Comparison of ENCODE assay signal across 8 cellular contexts in genomic region chr22:41833369-41834004, GRCh38. TPM values are rescaled to one million over a fixed set of nuclear protein-coding genes. Genes with fewer than 3 reads are reported as not detected.
DNase-seq lines count a peak whose midpoint lies in the region; ATAC-seq, FAIRE-seq and TF ChIP-seq lines count a peak whose summit lies in the region.

No MANE protein-coding gene starts in this region.

- ATAC-seq in GM18858 (IDR thresholded peaks at IDR 0.05; ENCODE audit: unreplicated experiment), result peak; percentile 11
- peak; percentile 19 for ATAC-seq in HG03354 (IDR thresholded peaks at IDR 0.05; ENCODE audit: poor library complexity, severe bottlenecking, unreplicated experiment)
- ATAC-seq in activated CD4-positive, CD25-positive, alpha-beta regulatory T cell treated with anti-CD3 and anti-CD28 coated beads, Interleukin-2, amount 50 U/mL, for 24 hours, result peak; percentile 9 to 12
- peak; percentile 13 for ATAC-seq in HepG2

- H3K9me3 ChIP-seq in HepG2 (ENCODE audit: low read length), result no peaks in the 10 kb centered on the region

- H3K27me3 ChIP-seq in HepG2 (ENCODE audit: control insufficient read depth in 1 of 2, insufficient read depth in 2 of 2, low read length in 2 of 2), result no peaks in the 10 kb centered on the region; a peak in 1 of 5 replicates

- H4K20me1 ChIP-seq in HepG2 (ENCODE audit: insufficient read depth, low read length), result peaks cover 4% of the 10 kb centered on the region; the same call in 1 of the 2 replicates

- no peak for TF ChIP-seq CTCF in HepG2 (CRISPR knock-in tag; IDR thresholded peaks at IDR 0.05)

- POLR2A ChIA-PET in HepG2 (lab: Yijun Ruan, JAX), result interaction anchor here (0.6 to 4.0 kb wide), 16 partner anchors 9 to 365 kb away, joined by 3 to 45 read pairs (median 4); partner anchors contain the start of genes ACO2, CCDC134, CENPM and NDUFA6

- H3K36me3 ChIP-seq in HepG2 (replicated peaks in 1 of 2; ENCODE audit: control insufficient read depth in 1 of 2, insufficient read depth in 2 of 2, low read length in 2 of 2), result peaks cover 5 to 20% of the 10 kb centered on the region in 2 experiments

- peak overlapping the region; percentile 99 for H3K9ac ChIP-seq in HepG2 (ENCODE audit: insufficient read depth, low read depth, low read length)

- peak; percentile 28 for DNase-seq in ACHN
- DNase-seq in HepG2 (ENCODE audit: low spot score), result no peak
- DNase-seq in stimulated activated CD4-positive, alpha-beta T cell treated with anti-CD3 and anti-CD28 coated beads, Interleukin-4, amount 100 ng/mL, for 48 hours (ENCODE audit: low read depth in 2 of 2), result peak; percentile 25 to 31
- no peak for DNase-seq in SHP77 (lab: John Stamatoyannopoulos, UW)

- no TSS peak for BruUV-seq in HepG2 (replicated peaks; lab: Mats Ljungman, UMichigan)

- TF ChIP-seq EP300 in HepG2 (IDR thresholded peaks at IDR 0.05; ENCODE audit: low read depth in 2 of 2, low read length in 2 of 2), result no peak
- no peak for TF ChIP-seq EP300 in HepG2 (CRISPR knock-in tag; IDR thresholded peaks at IDR 0.05; ENCODE audit: borderline replicate concordance)

- CTCF ChIA-PET in HepG2 (lab: Yijun Ruan, JAX; ENCODE audit: low intra/inter-chr PET ratio, low total read pairs), result no interaction called here

- no peak for FAIRE-seq in HepG2 (lab: Jason Lieb, UNC)

- H3K4me3 ChIP-seq in HepG2 (replicated peaks in 1 of 3; ENCODE audit: insufficient read depth in 1 of 3, low read depth in 2 of 3, low read length in 3 of 3), result peak overlapping the region; percentile 79 to 96 (median 80)

- no peak overlapping the region for H2AFZ ChIP-seq in HepG2 (ENCODE audit: low read length)

- 0% methylated on average over 15 of the region's 86 CpGs for WGBS in HepG2 (ENCODE audit: low lambda C conversion rate)

- peak overlapping the region; percentile 92 for H3K4me2 ChIP-seq in HepG2 (ENCODE audit: low read depth, low read length)

- no peak for TF ChIP-seq RAD21 in HepG2 (CRISPR knock-in tag; IDR thresholded peaks at IDR 0.05)

- H3K4me1 ChIP-seq in HepG2 (ENCODE audit: insufficient read depth, low read length), result peaks cover 57% of the 10 kb centered on the region

- intact Hi-C loops in HepG2 (cut with micrococcal nuclease; ENCODE audit: unreplicated experiment), result no loop called here

- peaks cover 52% of the 10 kb centered on the region for H3K79me2 ChIP-seq in HepG2 (ENCODE audit: insufficient read depth, low read length)

- in situ Hi-C loops in ACHN (cut with HindIII; ENCODE audit: low pct_ligation_motif_present, low pct_unique_long_range_greater_than_20kb, low sequenced_read_pairs), result no loop called here
- in situ Hi-C loops in HepG2 (cut with HindIII; ENCODE audit: extremely low pct_ligation_motif_present, low pct_unique_long_range_greater_than_20kb), result no loop called here

- 0 out of 4 replicates have a peak, but pooled peaks of 1 of the 2 experiments have one; percentile 25 for TF ChIP-seq POLR2A in HepG2 (IDR thresholded peaks at IDR 0.05; ENCODE audit: insufficient read depth in 1 of 2, low read depth in 2 of 2, low read length in 2 of 2)

- peak overlapping the region; percentile 99 for H3K27ac ChIP-seq in cingulate gyrus (ENCODE audit: low read depth, low read length)
- H3K27ac ChIP-seq in HepG2 (ENCODE audit: extremely low read length, insufficient read depth, low read length), result peak overlapping the region; percentile 96

TF ChIP-seq in HepG2, 621 proteins besides CTCF, POLR2A, EP300 and RAD21 (continues in another document):
- TF ChIP-seq ZNF75D (CRISPR knock-in tag; IDR thresholded peaks at IDR 0.05; ENCODE audit: borderline replicate concordance) (0 out of 2 replicates have a peak, but pooled peaks have one; percentile 24), ZNF563 (CRISPR knock-in tag; IDR thresholded peaks at IDR 0.05) (peak; percentile 89), MEF2D (CRISPR knock-in tag; IDR thresholded peaks at IDR 0.05) (no peak), SALL1 (CRISPR knock-in tag; IDR thresholded peaks at IDR 0.05) (peak; percentile 19), ZNF468 (CRISPR knock-in tag; IDR thresholded peaks at IDR 0.05) (peak; percentile 87; the same call in 1 of the 2 replicates), ZBTB42 (CRISPR knock-in tag; IDR thresholded peaks at IDR 0.05) (0 out of 2 replicates have a peak, but pooled peaks have one; percentile 56), MXD1 (CRISPR knock-in tag; IDR thresholded peaks at IDR 0.05) (peak; percentile 55), PRMT3 (CRISPR knock-in tag; IDR thresholded peaks at IDR 0.05; ENCODE audit: borderline replicate concordance, low read depth) (0 out of 2 replicates have a peak, but pooled peaks have one; percentile 45), HMGXB4 (CRISPR knock-in tag; IDR thresholded peaks at IDR 0.05; ENCODE audit: borderline replicate concordance in 1 of 2, low read depth in 1 of 2) (peak; percentile 14 to 36; a peak in 1 of 4 replicates)

RNA-seq across cellular contexts. Expression of gene SREBF2, which starts 0.6 kb away (rescaled TPM):
- 30.2 and 53.8 TPM in 2 replicates for total RNA-seq in HepG2 (2016; rRNA removed; fragmentation: Illumina TruSeq; extraction: Trizol)
- 14.0 and 16.6 TPM in 2 replicates for total RNA-seq in HepG2 (2016; cell fraction: cytosol; rRNA removed; fragmentation: Illumina TruSeq; extraction: Trizol; ENCODE audit: low read depth)
- 28.0 and 53.2 TPM in 2 replicates for total RNA-seq in HepG2 (2016; cell fraction: insoluble cytoplasmic fraction; rRNA removed; fragmentation: Illumina TruSeq; extraction: Trizol)
- 33.3 and 36.0 TPM in 2 replicates for total RNA-seq in HepG2 (2016; cell fraction: membrane; rRNA removed; fragmentation: Illumina TruSeq; extraction: Trizol)
- total RNA-seq in HepG2 (2016; cell fraction: nucleus; rRNA removed; fragmentation: Illumina TruSeq; extraction: Trizol), result 57.4 and 66.5 TPM in 2 replicates
- 72.6 and 108 TPM in 2 replicates for polyA plus RNA-seq in HepG2 (2011; rRNA removed)
- polyA plus RNA-seq in HepG2 (2011; cell fraction: cytosol; rRNA removed), result 70.5 and 75.9 TPM in 2 replicates
- 163 and 208 TPM in 2 replicates for polyA plus RNA-seq in HepG2 (2011; cell fraction: nucleus; rRNA removed)
- polyA plus RNA-seq in HepG2 (2012), result 109 and 143 TPM in 2 replicates
- polyA plus RNA-seq in HepG2 (2016; cell fraction: cytosol; fragmentation: Illumina TruSeq; extraction: Trizol; ENCODE audit: low read depth), result 6.9 and 7.8 TPM in 2 replicates
- polyA plus RNA-seq in HepG2 (2016; cell fraction: insoluble cytoplasmic fraction; fragmentation: Illumina TruSeq; extraction: Trizol; ENCODE audit: low read depth), result 26.3 and 34.3 TPM in 2 replicates
- polyA plus RNA-seq in HepG2 (2016; cell fraction: membrane; fragmentation: Illumina TruSeq; extraction: Trizol; ENCODE audit: low read depth), result 19.9 and 23.8 TPM in 2 replicates
- 92.3 and 92.9 TPM in 2 replicates for polyA plus RNA-seq in HepG2 (2016; cell fraction: nucleus; fragmentation: Illumina TruSeq; extraction: Trizol; ENCODE audit: insufficient read depth, low read depth)
- 105 and 167 TPM in 2 replicates for polyA minus RNA-seq in HepG2 (2011; rRNA and poly(A)+ RNA removed; ENCODE audit: low replicate concordance)
- polyA minus RNA-seq in HepG2 (2011; cell fraction: cytosol; rRNA and poly(A)+ RNA removed), result 56.3 and 97.6 TPM in 2 replicates
- polyA minus RNA-seq in HepG2 (2011; cell fraction: nucleus; rRNA and poly(A)+ RNA removed), result 62.8 and 87.4 TPM in 2 replicates

RNA-seq across cellular contexts. Expression of gene CCDC134, which starts 33.0 kb away (rescaled TPM):
- total RNA-seq in HepG2 (2016; rRNA removed; fragmentation: Illumina TruSeq; extraction: Trizol), result 11.3 and 17.4 TPM in 2 replicates
- total RNA-seq in HepG2 (2016; cell fraction: cytosol; rRNA removed; fragmentation: Illumina TruSeq; extraction: Trizol; ENCODE audit: low read depth), result 40.7 and 41.5 TPM in 2 replicates
- total RNA-seq in HepG2 (2016; cell fraction: insoluble cytoplasmic fraction; rRNA removed; fragmentation: Illumina TruSeq; extraction: Trizol), result 11.5 and 17.3 TPM in 2 replicates
- 12.5 and 13.5 TPM in 2 replicates for total RNA-seq in HepG2 (2016; cell fraction: membrane; rRNA removed; fragmentation: Illumina TruSeq; extraction: Trizol)
- 21.6 and 24.7 TPM in 2 replicates for total RNA-seq in HepG2 (2016; cell fraction: nucleus; rRNA removed; fragmentation: Illumina TruSeq; extraction: Trizol)
- 4.8 and 5.6 TPM in 2 replicates for polyA plus RNA-seq in HepG2 (2011; rRNA removed)
- polyA plus RNA-seq in HepG2 (2011; cell fraction: cytosol; rRNA removed), result 3.7 and 5.6 TPM in 2 replicates
- 6.9 and 7.1 TPM in 2 replicates for polyA plus RNA-seq in HepG2 (2011; cell fraction: nucleus; rRNA removed)
- 2.7 and 2.8 TPM in 2 replicates for polyA plus RNA-seq in HepG2 (2012)
- polyA plus RNA-seq in HepG2 (2016; cell fraction: cytosol; fragmentation: Illumina TruSeq; extraction: Trizol; ENCODE audit: low read depth), result 1.8 and 2.0 TPM in 2 replicates
- polyA plus RNA-seq in HepG2 (2016; cell fraction: insoluble cytoplasmic fraction; fragmentation: Illumina TruSeq; extraction: Trizol; ENCODE audit: low read depth), result 4.4 TPM in 2 replicates
- polyA plus RNA-seq in HepG2 (2016; cell fraction: membrane; fragmentation: Illumina TruSeq; extraction: Trizol; ENCODE audit: low read depth), result 2.2 and 2.7 TPM in 2 replicates
- 18.6 and 19.9 TPM in 2 replicates for polyA plus RNA-seq in HepG2 (2016; cell fraction: nucleus; fragmentation: Illumina TruSeq; extraction: Trizol; ENCODE audit: insufficient read depth, low read depth)
- polyA minus RNA-seq in HepG2 (2011; rRNA and poly(A)+ RNA removed; ENCODE audit: low replicate concordance), result 14.6 and 21.4 TPM in 2 replicates
- polyA minus RNA-seq in HepG2 (2011; cell fraction: cytosol; rRNA and poly(A)+ RNA removed), result 9.4 and 9.7 TPM in 2 replicates
- 6.3 and 8.3 TPM in 2 replicates for polyA minus RNA-seq in HepG2 (2011; cell fraction: nucleus; rRNA and poly(A)+ RNA removed)

Comparison
In these comparisons a context has a peak if more than half of its experiments do, and no peak if none do; other contexts are left out.
1. DNase-seq: peak in ACHN (single experiment) and stimulated activated CD4-positive, alpha-beta T cell treated with anti-CD3 and anti-CD28 coated beads, Interleukin-4, amount 100 ng/mL, for 48 hours (2 of 2); none in HepG2 (single experiment) and SHP77 (0 of 2).
2. Peak in every context shown above with its lines, with median percentiles within 50 percentile points of each other: ATAC-seq.